ENCODE assay signal across 8 cellular contexts in the genomic region with DNA sequence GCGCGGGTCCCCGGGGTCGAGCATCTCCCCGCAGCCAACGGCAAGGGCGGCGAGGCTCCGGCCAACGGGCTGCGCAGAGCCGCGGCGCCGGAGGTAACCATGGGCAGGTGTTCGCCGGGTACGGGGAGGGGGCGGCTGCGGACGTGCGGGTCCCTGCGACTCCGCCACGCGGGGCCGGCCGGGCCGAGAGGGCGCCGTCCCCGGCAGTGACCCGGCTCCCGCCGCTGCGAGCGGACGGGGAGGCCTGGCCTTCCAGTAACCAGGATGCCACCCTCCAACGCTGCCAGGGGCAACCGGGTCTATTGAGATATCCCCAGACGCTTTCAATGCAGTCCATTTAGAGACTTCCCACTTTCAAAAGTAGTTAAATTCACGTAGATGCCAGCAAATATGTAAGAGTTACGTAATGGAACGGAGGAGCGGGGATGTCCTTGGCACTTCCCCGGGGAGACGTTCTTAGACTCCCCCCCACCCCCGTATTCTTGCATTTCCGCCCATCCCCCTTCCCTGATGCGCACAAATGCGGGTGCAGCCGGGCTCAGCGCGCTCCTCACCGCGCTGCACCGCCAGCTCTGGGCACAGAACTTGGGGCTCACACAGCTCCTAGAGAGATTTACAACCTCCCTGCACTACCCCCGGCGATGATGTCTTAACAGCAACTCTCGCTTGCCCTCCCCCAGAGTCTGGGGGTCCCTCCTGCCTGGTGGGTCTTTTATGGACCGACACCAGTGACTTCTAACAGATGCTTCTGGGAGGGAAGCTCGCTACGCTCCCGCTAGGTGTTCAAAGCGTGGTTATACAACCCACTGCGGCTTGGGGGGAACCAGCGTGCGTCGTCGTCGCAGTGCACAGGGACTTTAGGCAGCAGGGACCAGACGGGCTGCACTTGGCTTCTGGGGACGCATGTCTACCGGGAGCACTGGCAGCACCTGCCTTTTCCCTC. TPM values are rescaled to one million over a fixed set of nuclear protein-coding genes. Genes with fewer than 3 reads are reported as not detected.
DNase-seq lines count a peak whose midpoint lies in the region; ATAC-seq, FAIRE-seq and TF ChIP-seq lines count a peak whose summit lies in the region.

No MANE protein-coding gene starts in this region.

- BruUV-seq in PC-9 (replicated peaks; lab: Mats Ljungman, UMichigan): no TSS peak
- no TSS peak for BruUV-seq in GM12878 (replicated peaks; lab: Mats Ljungman, UMichigan)

- H4K20me1 ChIP-seq in PC-9 (ENCODE audit: insufficient read depth) (no peaks in the 10 kb centered on the region), GM12878 (ENCODE audit: control insufficient read depth, insufficient read depth) (no peaks in the 10 kb centered on the region)

- H3K79me2 ChIP-seq in PC-9 (ENCODE audit: low read depth): no peaks in the 10 kb centered on the region
- H3K79me2 ChIP-seq in GM12878 (ENCODE audit: control insufficient read depth, insufficient read depth, low read length): peaks cover 62% of the 10 kb centered on the region

- ATAC-seq in GM21737 (IDR thresholded peaks at IDR 0.05; ENCODE audit: unreplicated experiment): peak; percentile 12
- ATAC-seq in GM12878: peak; percentile 41

- TF ChIP-seq POLR2A in GM12878 (IDR thresholded peaks at IDR 0.05; ENCODE audit: low read depth, low read length): 0 out of 2 replicates have a peak, but pooled peaks have one; percentile 24

- RAD21 ChIA-PET in GM12878 (lab: Charles Lee; ENCODE audit: unreplicated experiment): interaction anchor here (0.6 to 9.4 kb wide), 7 partner anchors 29 to 488 kb away, joined by 3 to 119 read pairs (median 4); a partner anchor contains a TSS

- peak overlapping the region; percentile 86 for H3K4me3 ChIP-seq in GM12864 (ENCODE audit: low read depth, low read length)
- peak overlapping the region; percentile 54 for H3K4me3 ChIP-seq in PC-9
- H3K4me3 ChIP-seq in GM12878: peak overlapping the region; percentile 73
- peak overlapping the region; percentile 69 to 74 for H3K4me3 ChIP-seq in kidney (ENCODE audit: low read length in 2 of 2)

- H3K9ac ChIP-seq in GM12878 (ENCODE audit: control insufficient read depth, insufficient read depth, low read length) (peak overlapping the region; percentile 72), kidney (ENCODE audit: low read length in 2 of 2) (peak overlapping the region; percentile 52 to 59)

- WGBS in GM12878 (ENCODE audit: insufficient coverage, insufficient replicate concordance, low lambda C conversion rate, missing lambda C conversion rate): 2% methylated on average over 63 of the region's 74 CpGs

- H3F3A ChIP-seq in PC-9 (ENCODE audit: insufficient read depth, low read depth): peaks cover 16% of the 10 kb centered on the region

- H2AFZ ChIP-seq in PC-9: peak overlapping the region; percentile 73
- H2AFZ ChIP-seq in GM12878 (ENCODE audit: control insufficient read depth, low read depth, low read length): peak overlapping the region; percentile 74

- intact Hi-C loops in PC-9 (cut with micrococcal nuclease; ENCODE audit: unreplicated experiment): loop anchor here (5.0 kb wide), 4 partner anchors 57 to 147 kb away; a partner anchor contains a TSS
- intact Hi-C loops in GM12878 (cut with micrococcal nuclease; ENCODE audit: unreplicated experiment): loop anchor here (5.0 kb wide), 1 partner anchor 227 kb away; no protein-coding TSS in a partner anchor
- intact Hi-C loops in kidney (cut with DNase I): no loop called here

- no peak overlapping the region for H3K27ac ChIP-seq in PC-9
- H3K27ac ChIP-seq in GM12878 (ENCODE audit: control insufficient read depth, insufficient read depth): peak overlapping the region; percentile 79
- peak overlapping the region; percentile 49 to 81 for H3K27ac ChIP-seq in kidney (ENCODE audit: low read depth in 2 of 2, low read length in 2 of 2)

- CTCF ChIA-PET in PC-9 (lab: Charles Lee): interaction anchor here (0.6 kb wide), 1 partner anchor 442 kb away, joined by 4 read pairs; no protein-coding TSS in a partner anchor
- CTCF ChIA-PET in GM12878 (lab: Yijun Ruan, JAX): interaction anchor here (0.5 to 5.3 kb wide), 8 partner anchors 8 to 137 kb away, joined by 3 to 28 read pairs (median 5); a partner anchor contains a TSS

- H3K4me2 ChIP-seq in PC-9: peak overlapping the region; percentile 76
- H3K4me2 ChIP-seq in GM12878 (ENCODE audit: control insufficient read depth, insufficient read depth): peak overlapping the region; percentile 96

- no peak for TF ChIP-seq RAD21 in GM12878 (IDR thresholded peaks at IDR 0.05; ENCODE audit: insufficient read depth, low read depth, low read length)

- TF ChIP-seq EP300 in GM12878 (IDR thresholded peaks at IDR 0.05; ENCODE audit: borderline replicate concordance in 1 of 2, control insufficient read depth in 1 of 2, low read depth in 2 of 2, low read length in 2 of 2): peak; percentile 34 to 35; a peak in 1 of 4 replicates

- no peaks in the 10 kb centered on the region for H3K9me2 ChIP-seq in PC-9 (ENCODE audit: insufficient read depth)

- H3K9me3 ChIP-seq in PC-9 (ENCODE audit: insufficient read depth, low read depth) (no peaks in the 10 kb centered on the region), GM12878 (replicated peaks; ENCODE audit: control insufficient read depth, insufficient read depth, low read length) (peaks cover 8% of the 10 kb centered on the region), kidney (ENCODE audit: control insufficient read depth in 1 of 2, low read length in 2 of 2) (no peaks in the 10 kb centered on the region)

- no peaks in the 10 kb centered on the region for H3K36me3 ChIP-seq in PC-9 (ENCODE audit: low read depth)
- H3K36me3 ChIP-seq in GM12878 (ENCODE audit: control insufficient read depth in 2 of 2, insufficient read depth in 2 of 2, low read length in 1 of 2): no peaks in the 10 kb centered on the region
- no peaks in the 10 kb centered on the region for H3K36me3 ChIP-seq in kidney (ENCODE audit: control insufficient read depth in 1 of 2, insufficient read depth in 2 of 2, low read length in 2 of 2)

- no peaks in the 10 kb centered on the region for H3K27me3 ChIP-seq in PC-9 (ENCODE audit: insufficient read depth, low read depth)
- H3K27me3 ChIP-seq in GM12878 (replicated peaks in 1 of 2; ENCODE audit: control insufficient read depth in 2 of 2, insufficient read depth in 2 of 2, low read length in 1 of 2): no peaks in the 10 kb centered on the region

- FAIRE-seq in GM12878 (lab: Jason Lieb, UNC) (no peak), kidney (lab: Jason Lieb, UNC) (no peak)

- in situ Hi-C loops in GM12878 (cut with MboI): loop anchor here (5.0 kb wide), 1 partner anchor 103 kb away; a partner anchor contains a TSS

- no peak for TF ChIP-seq CTCF in GM12864 (IDR thresholded peaks at IDR 0.05; ENCODE audit: low read depth, low read length, missing control alignments)
- TF ChIP-seq CTCF in PC-9 (conservative IDR thresholded peaks at IDR 0.05): no peak
- TF ChIP-seq CTCF in GM12878 (IDR thresholded peaks at IDR 0.05 in 2 of 3, conservative IDR thresholded peaks at IDR 0.05 in 1 of 3; ENCODE audit: control insufficient read depth in 2 of 3, extremely low read depth in 1 of 3, insufficient read depth in 1 of 3, low read depth in 3 of 3, low read length in 3 of 3): no peak
- TF ChIP-seq CTCF in kidney (IDR thresholded peaks at IDR 0.05; ENCODE audit: borderline replicate concordance, extremely low read depth, insufficient read depth): no peak

- SMC1A ChIA-PET in GM12878 (lab: Charles Lee; ENCODE audit: uncharacterized antibody, unreplicated experiment): interaction anchor here (2.0 to 6.8 kb wide), 5 partner anchors 7 to 137 kb away, joined by 7 to 40 read pairs (median 18); no protein-coding TSS in a partner anchor

- POLR2A ChIA-PET in PC-9 (lab: Charles Lee; ENCODE audit: unreplicated experiment): no interaction called here
- POLR2A ChIA-PET in GM12878 (lab: Charles Lee): interaction anchor here (0.5 to 1.0 kb wide), 6 partner anchors 8 to 1435 kb away, joined by 3 to 10 read pairs (median 4); no protein-coding TSS in a partner anchor

- no peak for DNase-seq in GM12864 (ENCODE audit: low read depth)
- DNase-seq in PC-9: peak in 1 of 2 experiments; percentile 26
- DNase-seq in GM12878 (ENCODE audit: low read depth, low spot score): no peak
- peak; percentile 77 for DNase-seq in kidney
- peak; percentile 7 to 41 (median 31) for DNase-seq in stimulated activated CD4-positive, alpha-beta T cell treated with anti-CD3 and anti-CD28 coated beads, TNF-alpha, amount 100 ng/mL, for 4 hours (ENCODE audit: low read depth in 3 of 3)
- no peak for DNase-seq in NCI-H82 treated with DMSO at 0.1 percent for 48 hours (lab: John Stamatoyannopoulos, UW; ENCODE audit: unreplicated experiment)
- DNase-seq in NCI-H2107 (lab: John Stamatoyannopoulos, UW): no peak

- H3K4me1 ChIP-seq in PC-9 (replicated peaks; ENCODE audit: insufficient read depth): peaks cover 31% of the 10 kb centered on the region
- peaks cover 29% of the 10 kb centered on the region for H3K4me1 ChIP-seq in GM12878 (ENCODE audit: control insufficient read depth, insufficient read depth, low read length)
- peaks cover under 1 to 5% of the 10 kb centered on the region in 2 donors for H3K4me1 ChIP-seq in kidney (ENCODE audit: control insufficient read depth in 1 of 2, insufficient read depth in 1 of 2, low read depth in 1 of 2, low read length in 2 of 2)

TF ChIP-seq in GM12878, 131 proteins besides CTCF, POLR2A, EP300 and RAD21 (continues in another document):
- no peak for TF ChIP-seq MEF2A (IDR thresholded peaks at IDR 0.05; ENCODE audit: insufficient read depth, low read depth, low read length)
- TF ChIP-seq RUNX3 (IDR thresholded peaks at IDR 0.05; ENCODE audit: low read length): peak; percentile 40; the same call in 1 of the 2 replicates
- peak; percentile 58; the same call in 1 of the 2 replicates for TF ChIP-seq NBN (IDR thresholded peaks at IDR 0.05)
- TF ChIP-seq STAT3 (IDR thresholded peaks at IDR 0.05; ENCODE audit: low read depth, low read length): no peak

RNA-seq across cellular contexts. Expression of a gene that starts 0.7 kb away (rescaled TPM):
- total RNA-seq in PC-9 (2021) (0.57 and 1.1 TPM in 2 replicates), GM12878 (2014; rRNA removed) (12.8 and 14.6 TPM in 2 replicates), GM12878 (2014; rRNA removed; fragmentation: Illumina TruSeq; extraction: Trizol) (13.4 and 13.6 TPM in 2 replicates), GM12878 (2021) (19.8 and 20.7 TPM in 2 replicates), kidney (89.8 TPM)
- total RNA-seq in GM12878 (2013; cell fraction: nucleolus; rRNA removed): 57.3 and 60.2 TPM in 2 replicates
- 16.4 TPM for polyA plus RNA-seq in GM12878 (2011; ENCODE audit: low read depth)
- polyA plus RNA-seq in GM12878 (2011; rRNA removed) (75.4 and 84.9 TPM in 2 replicates), GM12878 (2014; fragmentation: Illumina TruSeq; extraction: Trizol) (23.8 and 23.9 TPM in 2 replicates), GM12878 (2014; fragmentation: Nextera tagmentation; extraction: Ambion mirVana) (1 to 10 TPM; 3.5 to 3.7 TPM), GM12878 (2014; rRNA removed) (13.2 and 15.2 TPM in 2 replicates), GM12878 (2016; fragmentation: Nextera tagmentation; extraction: Ambion mirVana) (1 to 10 TPM; 5.3 to 5.6 TPM), kidney (ENCODE audit: insufficient read depth, low read depth, low replicate concordance) (8.2 TPM)
- 85.2 and 107 TPM in 2 replicates for polyA plus RNA-seq in GM12878 (2011; cell fraction: cytosol; rRNA removed)
- polyA plus RNA-seq in GM12878 (2011; cell fraction: nucleus; rRNA removed): 32.9 and 35.2 TPM in 2 replicates
- polyA plus RNA-seq in GM12878 (2012): 17.6 and 19.0 TPM in 2 replicates
- 137 and 160 TPM in 2 replicates for polyA minus RNA-seq in GM12878 (2011; rRNA and poly(A)+ RNA removed)
- 33.9 and 42.1 TPM in 2 replicates for polyA minus RNA-seq in GM12878 (2011; cell fraction: cytosol; rRNA and poly(A)+ RNA removed)
- polyA minus RNA-seq in GM12878 (2011; cell fraction: nucleus; rRNA and poly(A)+ RNA removed): 16.9 and 30.0 TPM in 2 replicates

Comparison
In these comparisons a context has a peak if more than half of its experiments do, and no peak if none do; other contexts are left out.
1. DNase-seq: peak in kidney (single experiment) and stimulated activated CD4-positive, alpha-beta T cell treated with anti-CD3 and anti-CD28 coated beads, TNF-alpha, amount 100 ng/mL, for 4 hours (3 of 3); none in GM12864 (single experiment), GM12878 (single experiment), NCI-H82 treated with DMSO at 0.1 percent for 48 hours (single experiment) and NCI-H2107 (single experiment).
2. Peak in every context shown above with its lines, with median percentiles within 50 percentile points of each other: H3K4me3 ChIP-seq.